8 cellular contexts compared by ENCODE assay signal in the genomic region with DNA sequence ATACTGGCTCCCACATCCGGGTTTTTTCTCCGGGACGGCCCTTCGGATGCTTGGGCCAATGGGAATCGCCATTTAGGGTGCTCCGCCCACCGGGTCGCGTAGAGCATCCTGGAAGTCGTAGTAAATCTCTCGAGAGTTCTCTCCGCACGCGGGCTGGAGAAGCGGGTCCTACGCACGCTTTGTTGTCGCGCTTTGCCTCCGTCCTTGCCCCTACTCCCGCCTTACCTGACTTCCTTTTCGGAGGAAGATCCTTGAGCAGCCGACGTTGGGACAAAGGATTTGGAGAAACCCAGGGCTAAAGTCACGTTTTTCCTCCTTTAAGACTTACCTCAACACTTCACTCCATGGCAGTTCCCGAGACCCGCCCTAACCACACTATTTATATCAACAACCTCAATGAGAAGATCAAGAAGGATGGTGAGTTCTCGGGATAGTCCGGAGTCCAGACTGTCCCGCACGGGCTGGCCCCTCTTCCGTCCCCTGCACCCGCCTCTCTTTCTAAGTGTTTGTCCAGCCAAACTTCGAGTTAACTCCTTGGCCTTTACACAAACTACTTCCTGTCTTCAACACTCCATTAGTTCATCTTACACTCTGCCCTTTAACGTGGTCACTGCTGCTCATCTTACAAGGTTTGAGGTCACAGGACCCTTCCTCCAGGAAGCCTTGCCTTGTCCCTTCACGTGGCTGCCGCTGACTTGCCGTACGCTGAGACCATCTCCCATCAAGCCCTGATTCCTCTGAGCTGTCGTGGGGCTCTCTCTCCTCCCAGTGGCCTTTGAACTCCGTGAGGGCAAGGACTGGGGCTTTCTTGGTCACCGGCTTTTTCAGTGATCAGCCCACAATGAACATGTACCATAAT. TPM values are rescaled to one million over a fixed set of nuclear protein-coding genes. Genes with fewer than 3 reads are reported as not detected.
DNase-seq lines count a peak whose midpoint lies in the region; ATAC-seq and TF ChIP-seq lines count a peak whose summit lies in the region.

A gene (plus strand): TSS at position 139 of the 859 bp plus-strand sequence. CDS start 206 bp downstream, at position 345.

- no peaks in the 10 kb centered on the region for H3K9me3 ChIP-seq in OCI-LY3 (ENCODE audit: insufficient read depth, low read length)

- peaks cover 27% of the 10 kb centered on the region for H3K36me3 ChIP-seq in OCI-LY3 (replicated peaks; ENCODE audit: low read depth, low read length)

- H3K4me1 ChIP-seq in OCI-LY3 (ENCODE audit: low read length): peaks cover 47% of the 10 kb centered on the region

- H3K4me3 Mint-ChIP-seq in Calu3 (ENCODE audit: low read depth, unreplicated experiment): peak within 1 kb of the TSS; percentile 84

- peak within 1 kb of the TSS; percentile 97 for H3K9ac ChIP-seq in OCI-LY3 (ENCODE audit: low read length)

- H3K27ac Mint-ChIP-seq in Calu3 (ENCODE audit: unreplicated experiment): peak within 1 kb of the TSS; percentile 92

- H3K9me3 Mint-ChIP-seq in Calu3 (ENCODE audit: low read depth, unreplicated experiment): no peaks in the 10 kb centered on the region

- CTCF ChIA-PET in Calu3 (lab: Charles Lee): interaction anchor here (1.1 to 1.9 kb wide), 5 partner anchors 27 to 88 kb away, joined by 4 to 10 read pairs (median 8); a partner anchor contains a TSS

- H3K79me2 ChIP-seq in OCI-LY3 (ENCODE audit: low read length): peaks cover 73% of the 10 kb centered on the region

- intact Hi-C loops in Calu3 (cut with micrococcal nuclease; ENCODE audit: unreplicated experiment): loop anchor here (5.0 kb wide), 2 partner anchors 34 to 46 kb away; a partner anchor contains a TSS

- BruUV-seq in Calu3 (replicated peaks; lab: Mats Ljungman, UMichigan): TSS peak; percentile 80

- TF ChIP-seq CTCF in Calu3 (IDR thresholded peaks at IDR 0.05; ENCODE audit: unreplicated experiment): no peak
- TF ChIP-seq CTCF in OCI-LY3 (IDR thresholded peaks at IDR 0.05; ENCODE audit: low read depth, low read length): no peak

- H2AFZ ChIP-seq in OCI-LY3 (ENCODE audit: low read depth, low read length): no peak within 1 kb of the TSS; the same call in 1 of the 2 replicates

- ATAC-seq in GM21515 (IDR thresholded peaks at IDR 0.05; ENCODE audit: unreplicated experiment): peak; percentile 50

- H3K27me3 ChIP-seq in OCI-LY3 (ENCODE audit: low read depth, low read length): no peaks in the 10 kb centered on the region

- DNase-seq in Calu3 (peak; percentile 99), HuH-7 (ENCODE audit: low spot score) (peak; percentile 93), activated T-cell treated with anti-CD3 and anti-CD28 coated beads for 1 hour (ENCODE audit: low read depth) (peak; percentile 89), epidermal melanocyte (ENCODE audit: insufficient read length, low spot score) (peak; percentile 95), middle frontal gyrus (ENCODE audit: extremely low spot score, low spot score) (peak; percentile 92)
- peak; percentile 86 to 91 for DNase-seq in stimulated activated CD8-positive, alpha-beta memory T cell treated with anti-CD3 and anti-CD28 coated beads, Interleukin-4, amount 100 ng/mL, for 1 hour (ENCODE audit: low read depth in 2 of 2, low spot score in 1 of 2)

- H3K27ac ChIP-seq in OCI-LY3 (ENCODE audit: low read length): peak within 1 kb of the TSS; percentile 80

- H3K27me3 Mint-ChIP-seq in Calu3 (ENCODE audit: unreplicated experiment): no peaks in the 10 kb centered on the region

- peaks cover 21% of the 10 kb centered on the region for H4K20me1 ChIP-seq in OCI-LY3 (ENCODE audit: insufficient read depth, low read length)

- H3K4me2 ChIP-seq in OCI-LY3 (ENCODE audit: low read length): peak within 1 kb of the TSS; percentile 95

- H3K4me3 ChIP-seq in OCI-LY3 (ENCODE audit: low read length): peak within 1 kb of the TSS; percentile 92

- H3K4me1 Mint-ChIP-seq in Calu3 (ENCODE audit: low read depth, unreplicated experiment): peaks cover 52% of the 10 kb centered on the region

- peaks cover 76% of the 10 kb centered on the region for H3K36me3 Mint-ChIP-seq in Calu3 (ENCODE audit: insufficient read depth, unreplicated experiment)

RNA-seq across cellular contexts. Expression of the gene that starts here (rescaled TPM):
- 95.4 and 102 TPM in 2 replicates for total RNA-seq in Calu3 (2022)

Comparison
In these comparisons a context has a peak if more than half of its experiments do, and no peak if none do; other contexts are left out.
1. Peak in every context shown above with its lines: DNase-seq, ATAC-seq, H3K4me3 ChIP-seq and H3K27ac ChIP-seq.